In genomic region chr13:29758591-29759114, GRCh38 we compare ENCODE assay signal across 9 cellular contexts.
DNase-seq lines count a peak whose midpoint lies in the region; ATAC-seq and TF ChIP-seq lines count a peak whose summit lies in the region.
"Had no signal": no experiment of that assay in that cellular context is flagged by ENCODE, and none has a peak within 500 bp of the region (broad histone marks: within the 10 kb centered on the region; RNA-seq: fewer than 3 reads in every experiment).

No MANE protein-coding gene starts in this region.

- intact Hi-C loops in CD4-positive, alpha-beta memory T cell (cut with micrococcal nuclease), result no loop called here
- intact Hi-C loops in activated CD4-positive, alpha-beta memory T cell treated with anti-CD3 and anti-CD28 coated beads for 36 hours (cut with micrococcal nuclease), result loop anchor here (5.0 kb wide), 1 partner anchor 179 kb away; no protein-coding TSS in a partner anchor

- H3K9me3 Mint-ChIP-seq in CD4-positive, alpha-beta memory T cell, result peaks cover 0 to 13% (median 0%) of the 10 kb centered on the region in 8 donors
- peaks cover 9% of the 10 kb centered on the region for H3K9me3 Mint-ChIP-seq in activated CD4-positive, alpha-beta memory T cell treated with anti-CD3 and anti-CD28 coated beads for 36 hours

- TF ChIP-seq EP300 in upper lobe of left lung (IDR thresholded peaks at IDR 0.05), result peak in 1 of 4 donors; percentile 8

- TF ChIP-seq CTCF in upper lobe of left lung (IDR thresholded peaks at IDR 0.05), result no peak

- H3K4me1 ChIP-seq in CD4-positive, alpha-beta memory T cell (ENCODE audit: insufficient read depth, low read length), result peaks cover 6% of the 10 kb centered on the region
- no peaks in the 10 kb centered on the region for H3K4me1 ChIP-seq in upper lobe of left lung

- H3K4me3 ChIP-seq in CD4-positive, alpha-beta memory T cell (ENCODE audit: low read length in 2 of 2), result no peak overlapping the region
- H3K4me3 ChIP-seq in upper lobe of left lung, result no peak overlapping the region
- H3K4me3 ChIP-seq: cardiac muscle cell had no signal

- H3K4me1 Mint-ChIP-seq in CD4-positive, alpha-beta memory T cell, result peaks cover 8 to 22% (median 14%) of the 10 kb centered on the region in 4 donors
- H3K4me1 Mint-ChIP-seq in activated CD4-positive, alpha-beta memory T cell treated with anti-CD3 and anti-CD28 coated beads for 36 hours (ENCODE audit: low read depth), result peaks cover 17% of the 10 kb centered on the region

- CTCF ChIA-PET in CD4-positive, alpha-beta memory T cell (lab: Charles Lee; ENCODE audit: partially characterized antibody), result interaction anchor here (1.0 to 2.1 kb wide), 3 partner anchors 12 to 356 kb away, joined by 3 to 9 read pairs (median 7); no protein-coding TSS in a partner anchor
- CTCF ChIA-PET in activated CD4-positive, alpha-beta memory T cell treated with anti-CD3 and anti-CD28 coated beads for 36 hours (lab: Charles Lee), result interaction anchor here (1.0 to 2.2 kb wide), 3 partner anchors 12 to 356 kb away, joined by 3 to 7 read pairs (median 3); no protein-coding TSS in a partner anchor

- no peak for TF ChIP-seq POLR2A in upper lobe of left lung (IDR thresholded peaks at IDR 0.05)

- H3K36me3 ChIP-seq in CD4-positive, alpha-beta memory T cell (ENCODE audit: insufficient read depth, low read length), result no peaks in the 10 kb centered on the region
- no peaks in the 10 kb centered on the region for H3K36me3 ChIP-seq in upper lobe of left lung
- H3K36me3 ChIP-seq: cardiac muscle cell had no signal

- no peaks in the 10 kb centered on the region for H3K27me3 Mint-ChIP-seq in CD4-positive, alpha-beta memory T cell
- no peaks in the 10 kb centered on the region for H3K27me3 Mint-ChIP-seq in activated CD4-positive, alpha-beta memory T cell treated with anti-CD3 and anti-CD28 coated beads for 36 hours

- DNase-seq in CD4-positive, alpha-beta memory T cell, result peak; percentile 32 to 84 (median 50)
- DNase-seq in HT1080 (ENCODE audit: low read depth), result peak; percentile 77
- peak; percentile 86 for DNase-seq in activated CD4-positive, alpha-beta memory T cell treated with anti-CD3 and anti-CD28 coated beads for 36 hours
- no peak for DNase-seq in left lobe of liver (ENCODE audit: low spot score)
- peak in 1 of 2 donors; percentile 78 for DNase-seq in upper lobe of left lung
- DNase-seq in NCI-H1105 (lab: John Stamatoyannopoulos, UW), result no peak
- DNase-seq in hippocampal formation (lab: John Stamatoyannopoulos, UW), result no peak

- peak; percentile 88 for ATAC-seq in GM21390 (IDR thresholded peaks at IDR 0.05; ENCODE audit: unreplicated experiment)
- peak; percentile 33 for ATAC-seq in left lobe of liver
- peak; percentile 57 to 83 for ATAC-seq in upper lobe of left lung (ENCODE audit: low FRiP score in 2 of 2)

- peak overlapping the region in 7 of 8 donors; percentile 2 to 69 (median 49) for H3K4me3 Mint-ChIP-seq in CD4-positive, alpha-beta memory T cell
- H3K4me3 Mint-ChIP-seq in activated CD4-positive, alpha-beta memory T cell treated with anti-CD3 and anti-CD28 coated beads for 36 hours, result peak overlapping the region; percentile 7

- H3K27me3 ChIP-seq in CD4-positive, alpha-beta memory T cell (ENCODE audit: insufficient read depth, low read length), result no peaks in the 10 kb centered on the region
- H3K27me3 ChIP-seq in upper lobe of left lung, result no peaks in the 10 kb centered on the region
- H3K27me3 ChIP-seq: cardiac muscle cell had no signal

- WGBS in upper lobe of left lung, 2 donors, result 62 to 70% methylated on average over 8 of the region's 8 CpGs

- POLR2A ChIA-PET in CD4-positive, alpha-beta memory T cell (lab: Charles Lee; ENCODE audit: partially characterized antibody), result interaction anchor here (0.8 to 1.3 kb wide), 2 partner anchors 88 to 91 kb away, joined by 3 read pairs; partner anchors contain the start of gene UBL3
- POLR2A ChIA-PET in activated CD4-positive, alpha-beta memory T cell treated with anti-CD3 and anti-CD28 coated beads for 36 hours (lab: Charles Lee), result no interaction called here

- peaks cover 0 to 2% of the 10 kb centered on the region in 2 donors for H3K36me3 Mint-ChIP-seq in CD4-positive, alpha-beta memory T cell
- peaks cover 7% of the 10 kb centered on the region for H3K36me3 Mint-ChIP-seq in activated CD4-positive, alpha-beta memory T cell treated with anti-CD3 and anti-CD28 coated beads for 36 hours

- H3K27ac Mint-ChIP-seq in CD4-positive, alpha-beta memory T cell, result peak overlapping the region; percentile 68 to 98 (median 92)
- no peak overlapping the region for H3K27ac Mint-ChIP-seq in activated CD4-positive, alpha-beta memory T cell treated with anti-CD3 and anti-CD28 coated beads for 36 hours

- H3K9me3 ChIP-seq in CD4-positive, alpha-beta memory T cell (ENCODE audit: control insufficient read depth in 1 of 2, low read length in 2 of 2), result no peaks in the 10 kb centered on the region
- H3K9me3 ChIP-seq in upper lobe of left lung, result peaks cover 0 to 5% (median 0%) of the 10 kb centered on the region in 4 donors

- peak overlapping the region; percentile 6 for H3K27ac ChIP-seq in CD4-positive, alpha-beta memory T cell (ENCODE audit: low read depth, low read length)
- H3K27ac ChIP-seq in upper lobe of left lung, result no peak overlapping the region
- H3K27ac ChIP-seq: cardiac muscle cell had no signal

Comparison
In these comparisons a context has a peak if more than half of its experiments do, and no peak if none do; other contexts are left out.
1. DNase-seq: peak in CD4-positive, alpha-beta memory T cell (5 of 5), HT1080 (single experiment) and activated CD4-positive, alpha-beta memory T cell treated with anti-CD3 and anti-CD28 coated beads for 36 hours (single experiment); none in left lobe of liver (single experiment), NCI-H1105 (single experiment) and hippocampal formation (0 of 2).
2. ATAC-seq: peak in every context shown above with its lines; median percentile 88 in GM21390; 70 in upper lobe of left lung; 33 in left lobe of liver.